Comparison of ENCODE assay signal across 1 cellular context in genomic region chr7:157160433-157160832, GRCh38.
TF ChIP-seq lines count a peak whose summit lies in the region.

No MANE protein-coding gene starts in this region.

TF ChIP-seq in SK-N-SH, 30 proteins besides CTCF, POLR2A, EP300 and RAD21:
- no peak for TF ChIP-seq ZBTB33 (IDR thresholded peaks at IDR 0.05; ENCODE audit: borderline replicate concordance, low read depth)
- peak; percentile 54 for TF ChIP-seq RCOR1 (IDR thresholded peaks at IDR 0.05; ENCODE audit: low read length)
- no peak for TF ChIP-seq MAX (IDR thresholded peaks at IDR 0.05; ENCODE audit: low read depth)
- TF ChIP-seq YY1 (IDR thresholded peaks at IDR 0.05; ENCODE audit: low read depth): no peak
- no peak for TF ChIP-seq USF1 (IDR thresholded peaks at IDR 0.05; ENCODE audit: borderline replicate concordance, low read depth)
- TF ChIP-seq IRF3 (IDR thresholded peaks at IDR 0.05; ENCODE audit: low read depth, low read length): no peak
- no peak for TF ChIP-seq MEF2A (IDR thresholded peaks at IDR 0.05; ENCODE audit: borderline replicate concordance, low read depth)
- TF ChIP-seq REST (IDR thresholded peaks at IDR 0.05; ENCODE audit: low read depth, low read length): no peak
TF ChIP-seq in SK-N-SH: peak in this region for 1.
